ENCODE assay signal across 8 cellular contexts in genomic region chr4:54657556-54658313, GRCh38. TPM values are rescaled to one million over a fixed set of nuclear protein-coding genes. Genes with fewer than 3 reads are reported as not detected.
DNase-seq lines count a peak whose midpoint lies in the region; ATAC-seq and TF ChIP-seq lines count a peak whose summit lies in the region.

Gene KIT (plus strand): TSS chr4:54657957. CDS start chr4:54658015, 58 bp downstream.

- H3K27ac Mint-ChIP-seq in activated T-helper 2 cell treated with anti-CD3 and anti-CD28 coated beads, Interferon-gamma antibody, Interleukin-2, Interleukin-4, amounts not matched to agents 10 μg/mL and 5 μg/mL and 100 μg/mL, durations not matched to agents 14 hours and 24 hours and 36 hours, result no peak within 1 kb of the TSS
- peak within 1 kb of the TSS; percentile 20 for H3K27ac Mint-ChIP-seq in neural crest cell (ENCODE audit: unreplicated experiment)

- peak within 1 kb of the TSS; percentile 74 for H3K4me3 Mint-ChIP-seq in activated T-helper 2 cell treated with anti-CD3 and anti-CD28 coated beads, Interferon-gamma antibody, Interleukin-2, Interleukin-4, amounts not matched to agents 10 μg/mL and 5 μg/mL and 100 μg/mL, durations not matched to agents 14 hours and 24 hours and 36 hours (ENCODE audit: low read depth)
- H3K4me3 Mint-ChIP-seq in neural crest cell, result peak within 1 kb of the TSS; percentile 94

- intact Hi-C loops in activated T-helper 2 cell treated with anti-CD3 and anti-CD28 coated beads, Interferon-gamma antibody, Interleukin-2, Interleukin-4, amounts not matched to agents 10 μg/mL and 5 μg/mL and 100 μg/mL, durations not matched to agents 14 hours and 24 hours and 36 hours (cut with micrococcal nuclease), result loop anchor here (5.0 to 10.0 kb wide), 2 partner anchors 113 to 550 kb away; no protein-coding TSS in a partner anchor

- H3K9me3 Mint-ChIP-seq in activated T-helper 2 cell treated with anti-CD3 and anti-CD28 coated beads, Interferon-gamma antibody, Interleukin-2, Interleukin-4, amounts not matched to agents 10 μg/mL and 5 μg/mL and 100 μg/mL, durations not matched to agents 14 hours and 24 hours and 36 hours, result no peaks in the 10 kb centered on the region
- H3K9me3 Mint-ChIP-seq in neural crest cell, result no peaks in the 10 kb centered on the region

- peak; percentile 11 for DNase-seq in stimulated activated CD4-positive, alpha-beta T cell treated with anti-CD3 and anti-CD28 coated beads, Interleukin-12 subunit alpha, Interleukin-12 subunit beta, amount 100 ng/mL, for 4 hours
- no peak for DNase-seq in stimulated activated CD4-positive, alpha-beta T cell treated with anti-CD3 and anti-CD28 coated beads, Interleukin-1b, Interleukin-23, amount 100 ng/mL, for 48 hours
- DNase-seq in NCI-H345 (lab: John Stamatoyannopoulos, UW) (peak; percentile 88), foreskin melanocyte (peak; percentile 70), neural crest cell (ENCODE audit: low read depth, low spot score) (peak; percentile 76), RKO (ENCODE audit: low spot score) (no peak)
- DNase-seq in activated T-helper 2 cell treated with anti-CD3 and anti-CD28 coated beads, Interferon-gamma antibody, Interleukin-2, Interleukin-4, amounts not matched to agents 10 μg/mL and 5 μg/mL and 100 μg/mL, durations not matched to agents 14 hours and 24 hours and 36 hours (ENCODE audit: low spot score), result no peak

- TF ChIP-seq CTCF in neural crest cell (conservative IDR thresholded peaks at IDR 0.05), result no peak

- H3K36me3 Mint-ChIP-seq in activated T-helper 2 cell treated with anti-CD3 and anti-CD28 coated beads, Interferon-gamma antibody, Interleukin-2, Interleukin-4, amounts not matched to agents 10 μg/mL and 5 μg/mL and 100 μg/mL, durations not matched to agents 14 hours and 24 hours and 36 hours (ENCODE audit: low read depth), result no peaks in the 10 kb centered on the region
- H3K36me3 Mint-ChIP-seq in neural crest cell (ENCODE audit: low read depth), result no peaks in the 10 kb centered on the region

- peaks cover 8% of the 10 kb centered on the region for H3K4me1 Mint-ChIP-seq in activated T-helper 2 cell treated with anti-CD3 and anti-CD28 coated beads, Interferon-gamma antibody, Interleukin-2, Interleukin-4, amounts not matched to agents 10 μg/mL and 5 μg/mL and 100 μg/mL, durations not matched to agents 14 hours and 24 hours and 36 hours (ENCODE audit: low read depth)
- peaks cover 35% of the 10 kb centered on the region for H3K4me1 Mint-ChIP-seq in neural crest cell

- no peak for ATAC-seq in GM21447 (IDR thresholded peaks at IDR 0.05; ENCODE audit: unreplicated experiment)

- peaks cover 72% of the 10 kb centered on the region for H3K27me3 Mint-ChIP-seq in activated T-helper 2 cell treated with anti-CD3 and anti-CD28 coated beads, Interferon-gamma antibody, Interleukin-2, Interleukin-4, amounts not matched to agents 10 μg/mL and 5 μg/mL and 100 μg/mL, durations not matched to agents 14 hours and 24 hours and 36 hours (ENCODE audit: low read depth)
- H3K27me3 Mint-ChIP-seq in neural crest cell (ENCODE audit: low read depth), result peaks cover 56% of the 10 kb centered on the region

RNA-seq across cellular contexts. Expression of gene KIT, which starts in this region (rescaled TPM):
- total RNA-seq in activated T-helper 2 cell treated with anti-CD3 and anti-CD28 coated beads, Interferon-gamma antibody, Interleukin-2, Interleukin-4, amounts not matched to agents 10 μg/mL and 5 μg/mL and 100 μg/mL, durations not matched to agents 14 hours and 24 hours and 36 hours, result 0.28 and 0.55 TPM in 2 replicates
- total RNA-seq in neural crest cell, result 14.5 and 18.7 TPM in 2 replicates

Comparison
In these comparisons a context has a peak if more than half of its experiments do, and no peak if none do; other contexts are left out.
1. RNA of gene KIT (total RNA-seq): 14.5 to 18.7 TPM in neural crest cell; 0.28 to 0.55 TPM in activated T-helper 2 cell treated with anti-CD3 and anti-CD28 coated beads, Interferon-gamma antibody, Interleukin-2, Interleukin-4, amounts not matched to agents 10 μg/mL and 5 μg/mL and 100 μg/mL, durations not matched to agents 14 hours and 24 hours and 36 hours; every median in the first group is over 10 times any median in the second.
2. DNase-seq: peak in stimulated activated CD4-positive, alpha-beta T cell treated with anti-CD3 and anti-CD28 coated beads, Interleukin-12 subunit alpha, Interleukin-12 subunit beta, amount 100 ng/mL, for 4 hours (single experiment), NCI-H345 (single experiment), foreskin melanocyte (single experiment) and neural crest cell (single experiment); none in stimulated activated CD4-positive, alpha-beta T cell treated with anti-CD3 and anti-CD28 coated beads, Interleukin-1b, Interleukin-23, amount 100 ng/mL, for 48 hours (single experiment), activated T-helper 2 cell treated with anti-CD3 and anti-CD28 coated beads, Interferon-gamma antibody, Interleukin-2, Interleukin-4, amounts not matched to agents 10 μg/mL and 5 μg/mL and 100 μg/mL, durations not matched to agents 14 hours and 24 hours and 36 hours (single experiment) and RKO (single experiment).